ENCODE assay signal across 8 cellular contexts in the genomic region with DNA sequence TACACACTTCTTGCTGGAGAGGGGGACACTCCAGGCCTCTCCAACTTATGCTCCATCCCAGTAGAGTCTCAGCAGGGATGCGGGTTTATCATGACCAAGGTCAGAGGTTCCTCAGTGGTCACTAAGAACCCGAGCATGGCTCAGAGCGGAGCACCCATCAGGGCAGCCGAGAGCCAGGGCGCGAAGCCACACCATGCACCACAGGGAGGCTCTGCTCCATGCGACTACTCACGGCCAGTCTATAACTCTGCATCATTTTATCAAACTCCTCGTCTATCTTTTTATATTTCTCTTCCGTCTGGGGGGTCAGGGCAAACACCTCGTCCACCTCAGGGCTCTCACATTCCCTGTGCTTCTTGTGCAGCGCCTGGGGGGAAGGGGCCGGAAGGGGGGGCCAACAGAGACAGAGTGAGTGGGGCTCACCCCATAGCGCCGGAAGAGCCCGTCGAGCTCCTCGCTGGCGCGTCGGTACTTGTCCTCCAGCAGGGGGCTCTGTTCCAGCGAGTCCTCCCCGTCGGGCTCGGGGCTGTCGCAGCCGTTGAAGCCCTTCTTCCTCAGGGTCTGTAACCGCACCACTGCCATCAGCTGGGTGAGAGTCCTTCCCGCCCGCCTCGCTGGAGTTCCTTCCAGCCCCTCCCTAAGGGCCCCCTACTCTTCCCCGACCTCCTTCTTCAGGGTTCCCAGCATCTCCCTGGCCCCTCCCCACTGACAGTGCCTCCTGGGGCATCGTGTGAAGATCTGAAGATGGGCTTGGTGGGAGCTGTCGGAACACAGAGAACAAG. TPM values are rescaled to one million over a fixed set of nuclear protein-coding genes. Genes with fewer than 3 reads are reported as not detected.
DNase-seq lines count a peak whose midpoint lies in the region; ATAC-seq and TF ChIP-seq lines count a peak whose summit lies in the region.

No MANE protein-coding gene starts in this region.

- H3K4me3 Mint-ChIP-seq in CD4-positive, CD25-positive, alpha-beta regulatory T cell, result peak overlapping the region; percentile 43 to 84 (median 57)

- H3K27me3 Mint-ChIP-seq in CD4-positive, CD25-positive, alpha-beta regulatory T cell, result no peaks in the 10 kb centered on the region

- peak; percentile 69 to 84 (median 81) for DNase-seq in CD4-positive, CD25-positive, alpha-beta regulatory T cell
- DNase-seq in HEK293T (ENCODE audit: extremely low spot score) (peak; percentile 85), T-helper 2 cell (peak; percentile 53 to 81 (median 71)), anterior cingulate cortex (lab: John Stamatoyannopoulos, UW) (peak in 31 of 58 donors; percentile 8 to 65 (median 29)), iPS-NIHi11 (ENCODE audit: low spot score) (peak; percentile 92), A172 (ENCODE audit: low spot score) (no peak)
- peak; percentile 79 to 82 for DNase-seq in stimulated activated CD4-positive, alpha-beta T cell treated with anti-CD3 and anti-CD28 coated beads, Interleukin-2, amount 100 ng/mL, for 24 hours

- H3K9me3 Mint-ChIP-seq in CD4-positive, CD25-positive, alpha-beta regulatory T cell, result peaks cover 0 to 2% (median 0%) of the 10 kb centered on the region in 7 donors

- H3K27ac ChIP-seq in CD4-positive, CD25-positive, alpha-beta regulatory T cell (ENCODE audit: insufficient read depth, low read length, poor library complexity, severe bottlenecking), result peak overlapping the region; percentile 64

- H3K36me3 Mint-ChIP-seq in CD4-positive, CD25-positive, alpha-beta regulatory T cell, result peaks cover 43% of the 10 kb centered on the region

- H3K4me3 ChIP-seq in CD4-positive, CD25-positive, alpha-beta regulatory T cell (ENCODE audit: low read depth, low read length), result no peak overlapping the region

- no peaks in the 10 kb centered on the region for H3K9me3 ChIP-seq in CD4-positive, CD25-positive, alpha-beta regulatory T cell (ENCODE audit: control insufficient read depth in 2 of 2, low read length in 2 of 2)

- no peaks in the 10 kb centered on the region for H3K27me3 ChIP-seq in CD4-positive, CD25-positive, alpha-beta regulatory T cell (ENCODE audit: control insufficient read depth, insufficient read depth, low read length)

- ATAC-seq in CD4-positive, CD25-positive, alpha-beta regulatory T cell (ENCODE audit: low read depth in 2 of 2), result peak; percentile 87
- ATAC-seq in GM19452 (IDR thresholded peaks at IDR 0.05; ENCODE audit: unreplicated experiment), result no peak

- CTCF ChIA-PET in HEK293T (lab: Yijun Ruan, JAX), result interaction anchor here (0.5 to 1.4 kb wide), 19 partner anchors 10 to 149 kb away, joined by 3 to 39 read pairs (median 5); a partner anchor contains a TSS

- H3K4me1 Mint-ChIP-seq in CD4-positive, CD25-positive, alpha-beta regulatory T cell, result peaks cover 5 to 61% (median 41%) of the 10 kb centered on the region in 4 donors

- peaks cover 80% of the 10 kb centered on the region for H3K36me3 ChIP-seq in CD4-positive, CD25-positive, alpha-beta regulatory T cell (ENCODE audit: control insufficient read depth, insufficient read depth, low read length)

- POLR2A ChIA-PET in HEK293T (lab: Yijun Ruan, JAX), result interaction anchor here (0.5 to 1.6 kb wide), 4 partner anchors 9 to 96 kb away, joined by 3 to 20 read pairs (median 4); a partner anchor contains a TSS

- H3K4me1 ChIP-seq in CD4-positive, CD25-positive, alpha-beta regulatory T cell (ENCODE audit: control insufficient read depth, insufficient read depth, low read length, poor library complexity, severe bottlenecking), result peaks cover 44% of the 10 kb centered on the region

- peak overlapping the region; percentile 89 to 93 (median 93) for H3K27ac Mint-ChIP-seq in CD4-positive, CD25-positive, alpha-beta regulatory T cell

TF ChIP-seq in HEK293T, 16 proteins besides CTCF, POLR2A, EP300 and RAD21:
- no peak for TF ChIP-seq NFRKB (IDR thresholded peaks at IDR 0.05)
- no peak for TF ChIP-seq SUZ12 (IDR thresholded peaks at IDR 0.05)
- no peak for TF ChIP-seq ELF4 (IDR thresholded peaks at IDR 0.05)

RNA-seq across cellular contexts. Expression of a gene that starts 20.0 kb away (rescaled TPM):
- 186 TPM for total RNA-seq in CD4-positive, CD25-positive, alpha-beta regulatory T cell
- 10 to 100 TPM in 1 of 4 donors, 1 to 10 TPM in 3; 4.6 to 11.5 (median 6.4) TPM for polyA plus RNA-seq in CD4-positive, CD25-positive, alpha-beta regulatory T cell
- 14.6 and 22.2 TPM in 2 replicates for total RNA-seq in A172 (2014; rRNA removed; shearing (Covaris generic))
